ENCODE assay signal across 9 cellular contexts in genomic region chr2:1707771-1708351, GRCh38. TPM values are rescaled to one million over a fixed set of nuclear protein-coding genes. Genes with fewer than 3 reads are reported as not detected.
A peak's percentile ranks its signal among the peaks of the same experiment; 100 is the strongest.
DNase-seq lines count a peak whose midpoint lies in the region; ATAC-seq, FAIRE-seq and TF ChIP-seq lines count a peak whose summit lies in the region.
"Had no signal": no experiment of that assay in that cellular context is flagged by ENCODE, and none has a peak within 500 bp of the region (broad histone marks: within the 10 kb centered on the region; RNA-seq: fewer than 3 reads in every experiment).

No MANE protein-coding gene starts in this region.

- 30 to 39% methylated on average over 21 of the region's 21 CpGs for WGBS in pancreas, 2 donors

- intact Hi-C loops in pancreas (cut with DNase I) = no loop called here

- H3K27ac ChIP-seq in Peyer's patch (peak overlapping the region in 3 of 4 donors; percentile 25 to 73 (median 30)), pancreas (no peak overlapping the region)

- FAIRE-seq in GM12891 (lab: Jason Lieb, UNC) (no peak), pancreas (lab: Jason Lieb, UNC) (peak; percentile 68)

- H3K4me1 ChIP-seq in Peyer's patch = peaks cover 0 to 13% (median 0%) of the 10 kb centered on the region in 4 donors
- no peaks in the 10 kb centered on the region for H3K4me1 ChIP-seq in pancreas

- DNase-seq in GM12891 (ENCODE audit: insufficient read length, low spot score) = no peak
- no peak for DNase-seq in Peyer's patch
- DNase-seq in fibroblast of peridontal ligament (ENCODE audit: extremely low read depth) = peak; percentile 34
- DNase-seq in pancreas = peak in 1 of 6 donors; percentile 12
- no peak for DNase-seq in OCI-M1 (lab: John Stamatoyannopoulos, UW)
- DNase-seq in DMS 273 treated with DMSO at 0.1 percent for 48 hours (lab: John Stamatoyannopoulos, UW) = no peak
- DNase-seq in HK-2 (ENCODE audit: unreplicated experiment) = no peak

- H3K36me3 ChIP-seq in Peyer's patch (no peaks in the 10 kb centered on the region), pancreas (no peaks in the 10 kb centered on the region)

- TF ChIP-seq CTCF in Peyer's patch (IDR thresholded peaks at IDR 0.05) (no peak), pancreas (IDR thresholded peaks at IDR 0.05) (no peak)

- TF ChIP-seq POLR2A in GM12891 (IDR thresholded peaks at IDR 0.05; ENCODE audit: low read depth, low read length) (no peak), Peyer's patch (IDR thresholded peaks at IDR 0.05) (no peak), GM18505 (IDR thresholded peaks at IDR 0.05; ENCODE audit: borderline replicate concordance, extremely low read depth, insufficient read depth, insufficient read length) (no peak)

- ATAC-seq in pancreas = peak in 3 of 4 donors; percentile 47 to 79 (median 52)
- ATAC-seq in GM18505 (IDR thresholded peaks at IDR 0.05; ENCODE audit: unreplicated experiment) = no peak
- ATAC-seq: HCT116 had no signal

- H3K27me3 ChIP-seq in Peyer's patch = no peaks in the 10 kb centered on the region
- H3K27me3 ChIP-seq in pancreas = no peaks in the 10 kb centered on the region

- H3K4me3 ChIP-seq in Peyer's patch (no peak overlapping the region), pancreas (no peak overlapping the region)

- H3K9me3 ChIP-seq in Peyer's patch (no peaks in the 10 kb centered on the region), pancreas (no peaks in the 10 kb centered on the region)

TF ChIP-seq in GM12891, 5 proteins besides CTCF, POLR2A, EP300 and RAD21:
- TF ChIP-seq SPI1 (IDR thresholded peaks at IDR 0.05; ENCODE audit: low read depth, low read length) = peak; percentile 59
- no peak for TF ChIP-seq POLR2AphosphoS5 (IDR thresholded peaks at IDR 0.05; ENCODE audit: low read depth, low read length)

RNA-seq across cellular contexts. Expression of gene PXDN, which starts 36.5 kb away (rescaled TPM):
- polyA plus RNA-seq in GM12891 (2012; ENCODE audit: low read depth, missing spikeins) = 8.3 TPM
- 100 to 1,000 TPM in 1 of 4 donors, 10 to 100 TPM in 2, 1 to 10 TPM in 1; 7.5 to 148 (median 21.0) TPM for total RNA-seq in Peyer's patch
- 10 to 100 TPM in 1 of 6 donors, 1 to 10 TPM in 5; 2.0 to 21.1 (median 4.6) TPM for total RNA-seq in pancreas
- polyA plus RNA-seq in pancreas = 1 to 10 TPM; 2.6 to 4.7 TPM

Comparison
In these comparisons a context has a peak if more than half of its experiments do, and no peak if none do; other contexts are left out.
1. H3K27ac ChIP-seq: peak in Peyer's patch (3 of 4); none in pancreas (0 of 4).